In genomic region chrX:49710744-49711319, GRCh38 we compare ENCODE assay signal across 13 cellular contexts. TPM values are rescaled to one million over a fixed set of nuclear protein-coding genes. Genes with fewer than 3 reads are reported as not detected.
"Had no signal": no experiment of that assay in that cellular context is flagged by ENCODE, and none has a peak within 500 bp of the region (broad histone marks: within the 10 kb centered on the region; RNA-seq: fewer than 3 reads in every experiment).

No MANE protein-coding gene starts in this region.

- H3K36me3 ChIP-seq: brain microvascular endothelial cell, pancreas, stomach had no signal

- H3K9me3 ChIP-seq: pancreas, stomach had no signal

- H3K27me3 ChIP-seq: brain microvascular endothelial cell, stomach had no signal

- H3K4me3 ChIP-seq: pancreas, stomach had no signal

- H3K4me1 ChIP-seq: pancreas, stomach had no signal

- ATAC-seq: left lobe of liver, pancreas had no signal

- H3K27ac ChIP-seq: brain microvascular endothelial cell, pancreas, stomach had no signal

- DNase-seq: activated CD4-positive, alpha-beta memory T cell treated with anti-CD3 and anti-CD28 coated beads for 36 hours; activated gamma-delta T cell; activated T-cell treated with anti-CD3 and anti-CD28 coated beads, Interleukin-2, amount 50 U/mL, for 48 hours; amygdala; brain microvascular endothelial cell; cerebellar nuclear complex; erythroblast; head of caudate nucleus; islet precursor cell; pancreas; small intestine; stomach had no signal

RNA-seq across cellular contexts. Expression of gene PAGE1, which starts 15.0 kb away (rescaled TPM):
- total RNA-seq: activated CD4-positive, alpha-beta memory T cell treated with anti-CD3 and anti-CD28 coated beads for 36 hours; left lobe of liver; pancreas; stomach had no signal
